ENCODE assay signal across 1 cellular context in genomic region chr6:151391471-151392428, GRCh38.
A peak's percentile ranks its signal among the peaks of the same experiment; 100 is the strongest.
TF ChIP-seq lines count a peak whose summit lies in the region.

ZBTB2 (minus strand) TSS chr6:151391559; CDS start chr6:151373637, 17,922 bp downstream.

TF ChIP-seq in K562, 482 proteins besides CTCF, POLR2A, EP300 and RAD21 (continued from another document and continues in another):
- TF ChIP-seq TSHZ1 (CRISPR knock-in tag; IDR thresholded peaks at IDR 0.05) (no peak), FOXP1 (CRISPR knock-in tag; IDR thresholded peaks at IDR 0.05) (0 out of 2 replicates have a peak, but pooled peaks have one; percentile 68), HMGXB4 (CRISPR knock-in tag; IDR thresholded peaks at IDR 0.05) (0 out of 2 replicates have a peak, but pooled peaks have one; percentile 33), BCL6 (CRISPR knock-in tag; IDR thresholded peaks at IDR 0.05) (no peak), PTRF (tag; IDR thresholded peaks at IDR 0.05) (no peak), IFI16 (CRISPR knock-in tag; IDR thresholded peaks at IDR 0.05) (no peak), PRMT5 (CRISPR knock-in tag; IDR thresholded peaks at IDR 0.05) (no peak), HOMEZ (CRISPR knock-in tag; IDR thresholded peaks at IDR 0.05) (no peak), TEAD4 (IDR thresholded peaks at IDR 0.05; ENCODE audit: low read length) (peak; percentile 41; the same call in 1 of the 2 replicates), TEAD4 (CRISPR knock-in tag; IDR thresholded peaks at IDR 0.05; ENCODE audit: borderline replicate concordance) (no peak), SIN3A (IDR thresholded peaks at IDR 0.05; ENCODE audit: borderline replicate concordance in 2 of 2, control insufficient read depth in 1 of 2, low read depth in 2 of 2, low read length in 2 of 2) (peak in 1 of 2 experiments; percentile 53; a peak in 2 of 4 replicates), SAFB (IDR thresholded peaks at IDR 0.05; ENCODE audit: borderline replicate concordance, low read depth, low read length) (no peak), PCBP1 (IDR thresholded peaks at IDR 0.05; ENCODE audit: low read depth, low read length, poor library complexity, severe bottlenecking) (peak; percentile 94), ZNF197 (CRISPR knock-in tag; IDR thresholded peaks at IDR 0.05; ENCODE audit: low read depth) (0 out of 2 replicates have a peak, but pooled peaks have one; percentile 5), DPF2 (IDR thresholded peaks at IDR 0.05) (0 out of 2 replicates have a peak, but pooled peaks have one; percentile 27), ARID4B (CRISPR knock-in tag; IDR thresholded peaks at IDR 0.05) (0 out of 2 replicates have a peak, but pooled peaks have one; percentile 30), MYNN (IDR thresholded peaks at IDR 0.05) (peak; percentile 14; the same call in 1 of the 2 replicates), MYNN (CRISPR knock-in tag; IDR thresholded peaks at IDR 0.05) (no peak), RHOXF2B (CRISPR knock-in tag; conservative IDR thresholded peaks at IDR 0.05) (no peak), SMAD4 (CRISPR knock-in tag; conservative IDR thresholded peaks at IDR 0.05) (peak; percentile 87; the same call in 1 of the 2 replicates), TAF1 (IDR thresholded peaks at IDR 0.05; ENCODE audit: control insufficient read depth, extremely low read depth, insufficient read depth, low read length, severe bottlenecking) (peak; percentile 47), ILF3 (IDR thresholded peaks at IDR 0.05; ENCODE audit: borderline replicate concordance) (no peak), FOXK2 (conservative IDR thresholded peaks at IDR 0.05 in 1 of 2, IDR thresholded peaks at IDR 0.05 in 1 of 2; ENCODE audit: low read depth in 2 of 2) (peak; percentile 70 to 80), PTBP1 (IDR thresholded peaks at IDR 0.05; ENCODE audit: low read depth, low read length) (0 out of 2 replicates have a peak, but pooled peaks have one; percentile 37), HDAC1 (IDR thresholded peaks at IDR 0.05) (peak in 1 of 2 experiments; percentile 75; a peak in 2 of 4 replicates), MTA1 (IDR thresholded peaks at IDR 0.05; ENCODE audit: borderline replicate concordance) (no peak), SAP30 (IDR thresholded peaks at IDR 0.05; ENCODE audit: borderline replicate concordance, insufficient read depth, low read depth, low read length, poor library complexity, severe bottlenecking) (peak; percentile 7), CTBP1 (IDR thresholded peaks at IDR 0.05; ENCODE audit: borderline replicate concordance) (peak; percentile 15; the same call in 1 of the 2 replicates), TFE3 (CRISPR knock-in tag; IDR thresholded peaks at IDR 0.05) (peak; percentile 93), THAP7 (CRISPR knock-in tag; IDR thresholded peaks at IDR 0.05) (0 out of 2 replicates have a peak, but pooled peaks have one; percentile 3), ARID2 (IDR thresholded peaks at IDR 0.05) (0 out of 2 replicates have a peak, but pooled peaks have one; percentile 17), HDAC2 (IDR thresholded peaks at IDR 0.05) (0 out of 2 replicates have a peak, but pooled peaks have one; percentile 19)
- TF ChIP-seq, protein P1, sequence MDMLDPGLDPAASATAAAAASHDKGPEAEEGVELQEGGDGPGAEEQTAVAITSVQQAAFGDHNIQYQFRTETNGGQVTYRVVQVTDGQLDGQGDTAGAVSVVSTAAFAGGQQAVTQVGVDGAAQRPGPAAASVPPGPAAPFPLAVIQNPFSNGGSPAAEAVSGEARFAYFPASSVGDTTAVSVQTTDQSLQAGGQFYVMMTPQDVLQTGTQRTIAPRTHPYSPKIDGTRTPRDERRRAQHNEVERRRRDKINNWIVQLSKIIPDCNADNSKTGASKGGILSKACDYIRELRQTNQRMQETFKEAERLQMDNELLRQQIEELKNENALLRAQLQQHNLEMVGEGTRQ (CRISPR knock-in tag; IDR thresholded peaks at IDR 0.05): peak; percentile 10; the same call in 1 of the 2 replicates
- TF ChIP-seq, protein P2, sequence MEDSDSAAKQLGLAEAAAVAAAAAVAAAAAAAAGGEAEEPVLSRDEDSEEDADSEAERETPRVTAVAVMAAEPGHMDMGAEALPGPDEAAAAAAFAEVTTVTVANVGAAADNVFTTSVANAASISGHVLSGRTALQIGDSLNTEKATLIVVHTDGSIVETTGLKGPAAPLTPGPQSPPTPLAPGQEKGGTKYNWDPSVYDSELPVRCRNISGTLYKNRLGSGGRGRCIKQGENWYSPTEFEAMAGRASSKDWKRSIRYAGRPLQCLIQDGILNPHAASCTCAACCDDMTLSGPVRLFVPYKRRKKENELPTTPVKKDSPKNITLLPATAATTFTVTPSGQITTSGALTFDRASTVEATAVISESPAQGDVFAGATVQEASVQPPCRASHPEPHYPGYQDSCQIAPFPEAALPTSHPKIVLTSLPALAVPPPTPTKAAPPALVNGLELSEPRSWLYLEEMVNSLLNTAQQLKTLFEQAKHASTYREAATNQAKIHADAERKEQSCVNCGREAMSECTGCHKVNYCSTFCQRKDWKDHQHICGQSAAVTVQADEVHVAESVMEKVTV (CRISPR knock-in tag; IDR thresholded peaks at IDR 0.05): no peak; the same call in 1 of the 2 replicates
- TF ChIP-seq, protein P3, sequence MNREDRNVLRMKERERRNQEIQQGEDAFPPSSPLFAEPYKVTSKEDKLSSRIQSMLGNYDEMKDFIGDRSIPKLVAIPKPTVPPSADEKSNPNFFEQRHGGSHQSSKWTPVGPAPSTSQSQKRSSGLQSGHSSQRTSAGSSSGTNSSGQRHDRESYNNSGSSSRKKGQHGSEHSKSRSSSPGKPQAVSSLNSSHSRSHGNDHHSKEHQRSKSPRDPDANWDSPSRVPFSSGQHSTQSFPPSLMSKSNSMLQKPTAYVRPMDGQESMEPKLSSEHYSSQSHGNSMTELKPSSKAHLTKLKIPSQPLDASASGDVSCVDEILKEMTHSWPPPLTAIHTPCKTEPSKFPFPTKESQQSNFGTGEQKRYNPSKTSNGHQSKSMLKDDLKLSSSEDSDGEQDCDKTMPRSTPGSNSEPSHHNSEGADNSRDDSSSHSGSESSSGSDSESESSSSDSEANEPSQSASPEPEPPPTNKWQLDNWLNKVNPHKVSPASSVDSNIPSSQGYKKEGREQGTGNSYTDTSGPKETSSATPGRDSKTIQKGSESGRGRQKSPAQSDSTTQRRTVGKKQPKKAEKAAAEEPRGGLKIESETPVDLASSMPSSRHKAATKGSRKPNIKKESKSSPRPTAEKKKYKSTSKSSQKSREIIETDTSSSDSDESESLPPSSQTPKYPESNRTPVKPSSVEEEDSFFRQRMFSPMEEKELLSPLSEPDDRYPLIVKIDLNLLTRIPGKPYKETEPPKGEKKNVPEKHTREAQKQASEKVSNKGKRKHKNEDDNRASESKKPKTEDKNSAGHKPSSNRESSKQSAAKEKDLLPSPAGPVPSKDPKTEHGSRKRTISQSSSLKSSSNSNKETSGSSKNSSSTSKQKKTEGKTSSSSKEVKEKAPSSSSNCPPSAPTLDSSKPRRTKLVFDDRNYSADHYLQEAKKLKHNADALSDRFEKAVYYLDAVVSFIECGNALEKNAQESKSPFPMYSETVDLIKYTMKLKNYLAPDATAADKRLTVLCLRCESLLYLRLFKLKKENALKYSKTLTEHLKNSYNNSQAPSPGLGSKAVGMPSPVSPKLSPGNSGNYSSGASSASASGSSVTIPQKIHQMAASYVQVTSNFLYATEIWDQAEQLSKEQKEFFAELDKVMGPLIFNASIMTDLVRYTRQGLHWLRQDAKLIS (CRISPR knock-in tag; IDR thresholded peaks at IDR 0.05): peak; percentile 38; the same call in 1 of the 2 replicates
- TF ChIP-seq, protein P4, sequence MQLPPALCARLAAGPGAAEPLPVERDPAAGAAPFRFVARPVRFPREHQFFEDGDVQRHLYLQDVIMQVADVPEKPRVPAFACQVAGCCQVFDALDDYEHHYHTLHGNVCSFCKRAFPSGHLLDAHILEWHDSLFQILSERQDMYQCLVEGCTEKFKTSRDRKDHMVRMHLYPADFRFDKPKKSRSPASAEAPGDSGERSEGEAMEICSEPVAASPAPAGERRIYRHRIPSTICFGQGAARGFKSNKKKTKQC (CRISPR knock-in tag; IDR thresholded peaks at IDR 0.05): 0 out of 2 replicates have a peak, but pooled peaks have one; percentile 30
